ENCODE assay signal across 1 cellular context in genomic region chr12:57774634-57775033, GRCh38. TPM values are rescaled to one million over a fixed set of nuclear protein-coding genes. Genes with fewer than 3 reads are reported as not detected.
"Had no signal": no experiment of that assay in that cellular context is flagged by ENCODE, and none has a peak within 500 bp of the region (broad histone marks: within the 10 kb centered on the region; RNA-seq: fewer than 3 reads in every experiment).

No MANE protein-coding gene starts in this region.

RNA-seq across cellular contexts. Expression of gene CYP27B1, which starts 7.8 kb away (rescaled TPM):
- total RNA-seq: Right ventricle myocardium superior had no signal
